31 cellular contexts compared by ENCODE assay signal in the genomic region with DNA sequence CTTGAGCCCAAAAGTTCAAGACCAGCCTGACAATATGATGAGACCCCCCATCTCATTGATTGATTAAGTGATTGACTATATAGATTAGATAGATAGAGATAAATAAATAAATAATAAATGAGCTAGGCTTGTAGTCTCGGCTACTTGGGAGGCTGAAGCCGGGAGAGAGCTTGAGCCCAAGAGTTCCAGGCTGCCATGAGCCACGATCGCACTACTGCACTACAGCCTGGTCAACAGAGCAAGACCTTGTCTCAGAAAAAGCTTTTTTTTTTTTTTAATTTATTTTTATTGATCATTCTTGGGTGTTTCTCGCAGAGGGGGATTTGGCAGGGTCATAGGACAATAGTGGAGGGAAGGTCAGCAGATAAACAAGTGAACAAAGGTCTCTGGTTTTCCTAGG.
"Had no signal": no experiment of that assay in that cellular context is flagged by ENCODE, and none has a peak within 500 bp of the region (broad histone marks: within the 10 kb centered on the region; RNA-seq: fewer than 3 reads in every experiment).

No MANE protein-coding gene starts in this region.

- H3K9me3 Mint-ChIP-seq: activated CD4-positive, alpha-beta memory T cell treated with anti-CD3 and anti-CD28 coated beads, Interleukin-2, amount 10 ng/mL, durations not matched to agents 7 days and 5 days; activated naive CD4-positive, alpha-beta T cell treated with anti-CD3 and anti-CD28 coated beads, Interleukin-2, amount 10 ng/mL, durations not matched to agents 7 days and 5 days; activated T-cell treated with anti-CD3 and anti-CD28 coated beads, Interleukin-2, amount 50 U/mL, for 24 hours; activated T-cell treated with anti-CD3 and anti-CD28 coated beads, Interleukin-2, amount 50 U/mL, for 72 hours; effector memory CD8-positive, alpha-beta T cell; T-helper 2 cell treated with Interferon-gamma antibody and Interleukin-4, amounts not matched to agents 5 μg/mL and 100 μg/mL, for 36 hours had no signal

- H3K4me3 Mint-ChIP-seq: activated CD4-positive, alpha-beta memory T cell treated with anti-CD3 and anti-CD28 coated beads, Interleukin-2, amount 10 ng/mL, durations not matched to agents 7 days and 5 days; activated CD4-positive, alpha-beta T cell treated with anti-CD3 and anti-CD28 coated beads, Interleukin-2, amount 10 ng/mL, durations not matched to agents 7 days and 5 days; activated naive CD4-positive, alpha-beta T cell treated with anti-CD3 and anti-CD28 coated beads, Interleukin-2, amount 10 ng/mL, durations not matched to agents 7 days and 5 days; activated naive CD8-positive, alpha-beta T cell; activated T-cell treated with anti-CD3 and anti-CD28 coated beads, Interleukin-2, amount 50 U/mL, for 24 hours; activated T-cell treated with anti-CD3 and anti-CD28 coated beads, Interleukin-2, amount 50 U/mL, for 72 hours; effector memory CD8-positive, alpha-beta T cell; T-helper 17 cell; T-helper 2 cell treated with Interferon-gamma antibody and Interleukin-4, amounts not matched to agents 5 μg/mL and 100 μg/mL, for 36 hours had no signal

- H3K4me1 ChIP-seq: esophagus muscularis mucosa, foreskin keratinocyte, gastrocnemius medialis had no signal

- H3K27ac ChIP-seq: esophagus muscularis mucosa, foreskin keratinocyte, gastrocnemius medialis, heart right ventricle, hepatocyte had no signal

- H3K27me3 ChIP-seq: esophagus muscularis mucosa, foreskin keratinocyte, gastrocnemius medialis, heart right ventricle, hepatocyte had no signal

- H3K4me3 ChIP-seq: esophagus muscularis mucosa, gastrocnemius medialis, heart right ventricle, hepatocyte had no signal

- ATAC-seq: activated T-cell treated with anti-CD3 and anti-CD28 coated beads, Interleukin-2, amount 50 U/mL, for 72 hours; effector memory CD8-positive, alpha-beta T cell; foreskin keratinocyte; gastrocnemius medialis; heart right ventricle; T-helper 17 cell had no signal

- H3K36me3 ChIP-seq: esophagus muscularis mucosa, gastrocnemius medialis, heart right ventricle had no signal

- H3K9me3 ChIP-seq: esophagus muscularis mucosa, gastrocnemius medialis, heart right ventricle had no signal

- DNase-seq: activated CD4-positive, alpha-beta memory T cell treated with anti-CD3 and anti-CD28 coated beads, Interleukin-2, amount 10 ng/mL, durations not matched to agents 7 days and 5 days; activated CD4-positive, alpha-beta T cell treated with anti-CD3 and anti-CD28 coated beads for 1 hour; activated CD4-positive, alpha-beta T cell treated with anti-CD3 and anti-CD28 coated beads for 4 hours; activated CD4-positive, alpha-beta T cell treated with anti-CD3 and anti-CD28 coated beads, Interleukin-2, amount 10 ng/mL, durations not matched to agents 7 days and 5 days; activated CD4-positive, alpha-beta T cell treated with anti-CD3 and anti-CD28 coated beads, Interleukin-2, amount 50 U/mL, for 4 hours; activated CD8-positive, alpha-beta memory T cell treated with anti-CD3 and anti-CD28 coated beads, Interleukin-2, amount 50 U/mL, for 48 hours; activated gamma-delta T cell; activated naive CD4-positive, alpha-beta T cell; activated naive CD4-positive, alpha-beta T cell treated with anti-CD3 and anti-CD28 coated beads, Interleukin-2, amount 10 ng/mL, durations not matched to agents 7 days and 5 days; activated T-cell treated with anti-CD3 and anti-CD28 coated beads for 4 hours; activated T-cell treated with anti-CD3 and anti-CD28 coated beads, Interleukin-2, amount 50 U/mL, for 24 hours; activated T-cell treated with anti-CD3 and anti-CD28 coated beads, Interleukin-2, amount 50 U/mL, for 72 hours; amniotic stem cell; anterior cingulate cortex; caudate nucleus; cortex of kidney; dermis blood vessel endothelial cell; effector CD4-positive, alpha-beta T cell; effector memory CD8-positive, alpha-beta T cell; erythroblast; foreskin keratinocyte; gastrocnemius medialis; heart right ventricle; T-helper 17 cell; T1000 had no signal

- H3K27ac Mint-ChIP-seq: activated CD4-positive, alpha-beta memory T cell treated with anti-CD3 and anti-CD28 coated beads, Interleukin-2, amount 10 ng/mL, durations not matched to agents 7 days and 5 days; activated CD4-positive, alpha-beta T cell treated with anti-CD3 and anti-CD28 coated beads, Interleukin-2, amount 10 ng/mL, durations not matched to agents 7 days and 5 days; activated naive CD4-positive, alpha-beta T cell treated with anti-CD3 and anti-CD28 coated beads, Interleukin-2, amount 10 ng/mL, durations not matched to agents 7 days and 5 days; activated naive CD8-positive, alpha-beta T cell; activated T-cell treated with anti-CD3 and anti-CD28 coated beads, Interleukin-2, amount 50 U/mL, for 24 hours; activated T-cell treated with anti-CD3 and anti-CD28 coated beads, Interleukin-2, amount 50 U/mL, for 72 hours; T-helper 2 cell treated with Interferon-gamma antibody and Interleukin-4, amounts not matched to agents 5 μg/mL and 100 μg/mL, for 36 hours had no signal

- H3K27me3 Mint-ChIP-seq: activated CD4-positive, alpha-beta memory T cell treated with anti-CD3 and anti-CD28 coated beads, Interleukin-2, amount 10 ng/mL, durations not matched to agents 7 days and 5 days; activated CD4-positive, alpha-beta T cell treated with anti-CD3 and anti-CD28 coated beads, Interleukin-2, amount 10 ng/mL, durations not matched to agents 7 days and 5 days; activated naive CD4-positive, alpha-beta T cell treated with anti-CD3 and anti-CD28 coated beads, Interleukin-2, amount 10 ng/mL, durations not matched to agents 7 days and 5 days; activated naive CD8-positive, alpha-beta T cell; activated T-cell treated with anti-CD3 and anti-CD28 coated beads, Interleukin-2, amount 50 U/mL, for 24 hours; effector memory CD8-positive, alpha-beta T cell; T-helper 17 cell had no signal

- FAIRE-seq: astrocyte, colon had no signal
